ENCODE assay signal across 7 cellular contexts in the genomic region with DNA sequence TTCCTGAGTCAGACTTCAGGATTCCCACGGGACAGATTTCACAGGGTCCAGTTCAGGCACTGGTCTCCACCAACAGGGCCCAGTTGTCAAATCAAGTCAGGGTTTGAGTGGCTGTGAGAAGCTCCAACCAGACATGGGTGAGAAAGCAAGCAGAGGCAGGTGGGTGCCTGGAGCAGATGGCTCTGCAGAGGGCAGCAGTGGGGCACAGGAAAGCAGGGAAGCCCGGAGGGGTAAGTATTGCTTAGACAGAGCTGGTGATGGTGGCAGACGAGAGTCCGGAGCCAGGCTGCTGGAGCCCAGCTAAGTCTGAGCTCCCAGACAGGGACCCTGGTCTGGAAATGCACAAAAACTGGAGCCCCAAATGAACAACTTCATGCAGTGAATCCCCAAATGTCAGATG.
DNase-seq lines count a peak whose midpoint lies in the region; ATAC-seq and TF ChIP-seq lines count a peak whose summit lies in the region.

No MANE protein-coding gene starts in this region.

- no peaks in the 10 kb centered on the region for H3K4me1 Mint-ChIP-seq in memory B cell
- peaks cover 8% of the 10 kb centered on the region for H3K4me1 Mint-ChIP-seq in T-helper 2 cell treated with Interferon-gamma antibody and Interleukin-4, amounts not matched to agents 5 μg/mL and 100 μg/mL, for 36 hours (ENCODE audit: low read depth)

- peak; percentile 62 for ATAC-seq in memory B cell (ENCODE audit: low read depth)

- H3K27ac Mint-ChIP-seq in memory B cell: no peak overlapping the region
- no peak overlapping the region for H3K27ac Mint-ChIP-seq in T-helper 2 cell treated with Interferon-gamma antibody and Interleukin-4, amounts not matched to agents 5 μg/mL and 100 μg/mL, for 36 hours

- DNase-seq in GM12864 (ENCODE audit: low read depth) (no peak), NB4 (ENCODE audit: low read depth) (peak; percentile 37), astrocyte of the hippocampus (ENCODE audit: low read depth, low spot score) (peak; percentile 41), memory B cell (ENCODE audit: low spot score in 2 of 2) (no peak), foreskin melanocyte (no peak), NK-92 (lab: John Stamatoyannopoulos, UW; ENCODE audit: unreplicated experiment) (no peak)
- no peak for DNase-seq in T-helper 2 cell treated with Interferon-gamma antibody and Interleukin-4, amounts not matched to agents 5 μg/mL and 100 μg/mL, for 36 hours (ENCODE audit: low spot score)

- peak; percentile 23 for TF ChIP-seq CTCF in GM12864 (IDR thresholded peaks at IDR 0.05; ENCODE audit: low read depth, low read length, missing control alignments)
- peak; percentile 44 for TF ChIP-seq CTCF in NB4 (IDR thresholded peaks at IDR 0.05; ENCODE audit: low read depth, low read length)

- H3K9me3 Mint-ChIP-seq in memory B cell: no peaks in the 10 kb centered on the region
- H3K9me3 Mint-ChIP-seq in T-helper 2 cell treated with Interferon-gamma antibody and Interleukin-4, amounts not matched to agents 5 μg/mL and 100 μg/mL, for 36 hours: no peaks in the 10 kb centered on the region

- H3K4me3 Mint-ChIP-seq in memory B cell: no peak overlapping the region
- no peak overlapping the region for H3K4me3 Mint-ChIP-seq in T-helper 2 cell treated with Interferon-gamma antibody and Interleukin-4, amounts not matched to agents 5 μg/mL and 100 μg/mL, for 36 hours

- no peak for TF ChIP-seq POLR2A in NB4 (IDR thresholded peaks at IDR 0.05; ENCODE audit: extremely low read depth, insufficient read length)

- peaks cover 3% of the 10 kb centered on the region for H3K36me3 Mint-ChIP-seq in memory B cell
- H3K36me3 Mint-ChIP-seq in T-helper 2 cell treated with Interferon-gamma antibody and Interleukin-4, amounts not matched to agents 5 μg/mL and 100 μg/mL, for 36 hours (ENCODE audit: low read depth): no peaks in the 10 kb centered on the region

- H3K27me3 Mint-ChIP-seq in memory B cell: peaks cover 13% of the 10 kb centered on the region
- peaks cover 3% of the 10 kb centered on the region for H3K27me3 Mint-ChIP-seq in T-helper 2 cell treated with Interferon-gamma antibody and Interleukin-4, amounts not matched to agents 5 μg/mL and 100 μg/mL, for 36 hours (ENCODE audit: low read depth)

- H3K4me3 ChIP-seq in GM12864 (ENCODE audit: low read depth, low read length) (no peak overlapping the region), NB4 (ENCODE audit: low read depth, low read length) (no peak overlapping the region)

Comparison
In these comparisons a context has a peak if more than half of its experiments do, and no peak if none do; other contexts are left out.
1. DNase-seq: peak in NB4 (single experiment) and astrocyte of the hippocampus (single experiment); none in GM12864 (single experiment), memory B cell (0 of 2), foreskin melanocyte (single experiment), T-helper 2 cell treated with Interferon-gamma antibody and Interleukin-4, amounts not matched to agents 5 μg/mL and 100 μg/mL, for 36 hours (single experiment) and NK-92 (single experiment).